Comparison of ENCODE assay signal across 10 cellular contexts in the genomic region with DNA sequence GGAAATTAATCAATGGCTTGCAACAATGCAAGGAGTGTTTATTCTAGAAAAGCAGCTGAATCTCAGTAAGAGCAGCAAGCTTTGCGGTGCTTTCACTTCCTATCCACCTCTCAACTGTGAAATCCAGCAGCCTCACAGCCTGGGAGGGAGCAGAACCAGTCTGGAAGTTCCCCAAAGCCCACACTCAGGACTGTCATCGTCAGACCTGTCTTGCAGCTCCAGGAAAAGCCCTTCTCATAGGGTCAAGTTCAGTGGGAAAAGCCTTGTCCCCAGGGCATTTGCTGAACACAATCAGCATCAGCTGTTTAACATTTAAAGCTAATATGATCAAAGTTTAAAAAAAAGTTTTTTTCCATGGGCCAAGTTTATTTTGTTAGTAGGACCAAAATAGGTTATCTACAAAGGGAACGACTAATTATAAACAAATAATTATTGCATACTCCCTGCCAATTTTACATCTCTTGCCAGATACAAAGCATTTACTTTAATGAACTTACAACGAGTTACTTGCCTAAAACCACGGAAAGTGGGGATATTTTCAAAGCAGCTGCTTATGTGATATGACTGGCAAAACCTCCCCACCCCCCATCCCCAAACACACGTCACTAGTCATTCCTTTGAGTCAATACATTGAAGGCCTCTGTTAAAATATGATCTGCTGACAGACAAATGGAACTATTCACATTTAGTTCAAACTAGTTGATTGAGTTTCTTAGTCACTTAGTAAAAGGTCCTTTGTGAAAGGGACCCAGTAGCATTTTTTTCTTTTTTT. TPM values are rescaled to one million over a fixed set of nuclear protein-coding genes. Genes with fewer than 3 reads are reported as not detected.
A peak's percentile ranks its signal among the peaks of the same experiment; 100 is the strongest.
DNase-seq lines count a peak whose midpoint lies in the region; ATAC-seq, FAIRE-seq and TF ChIP-seq lines count a peak whose summit lies in the region.
"Had no signal": no experiment of that assay in that cellular context is flagged by ENCODE, and none has a peak within 500 bp of the region (broad histone marks: within the 10 kb centered on the region; RNA-seq: fewer than 3 reads in every experiment).

No MANE protein-coding gene starts in this region.

- ATAC-seq in GM21447 (IDR thresholded peaks at IDR 0.05; ENCODE audit: unreplicated experiment) = peak; percentile 84
- peak; percentile 70 for ATAC-seq in HG03175 (IDR thresholded peaks at IDR 0.05; ENCODE audit: unreplicated experiment)
- ATAC-seq in GM19455 (IDR thresholded peaks at IDR 0.05; ENCODE audit: unreplicated experiment) = no peak

- no peaks in the 10 kb centered on the region for H3K27me3 ChIP-seq in colonic mucosa

- H3K9ac ChIP-seq in colonic mucosa (ENCODE audit: low read depth in 2 of 2, low read length in 2 of 2) = no peak overlapping the region

- no peaks in the 10 kb centered on the region for H3K9me3 ChIP-seq in colonic mucosa

- intact Hi-C loops in colonic mucosa (cut with DNase I) = no loop called here

- peak; percentile 94 for FAIRE-seq in D721Med (lab: Jason Lieb, UNC)

- no peaks in the 10 kb centered on the region for H3K36me3 ChIP-seq in colonic mucosa

- no peaks in the 10 kb centered on the region for H3K4me1 ChIP-seq in colonic mucosa

- no peak overlapping the region for H3K27ac ChIP-seq in colonic mucosa

- no peak for TF ChIP-seq CTCF in D721Med (IDR thresholded peaks at IDR 0.05; ENCODE audit: insufficient read depth, missing control alignments)
- no peak for TF ChIP-seq CTCF in colonic mucosa (IDR thresholded peaks at IDR 0.05)

- no peak overlapping the region for H3K4me3 ChIP-seq in colonic mucosa

- DNase-seq in D721Med (ENCODE audit: insufficient read length, low spot score) (no peak), colonic mucosa (peak; percentile 11), DMS79 (lab: John Stamatoyannopoulos, UW) (no peak), A172 (ENCODE audit: low spot score) (no peak), NCI-H226 (no peak)
- DNase-seq: NCI-H1694 had no signal

RNA-seq across cellular contexts. Expression of gene PARD6G, which starts 36.8 kb away (rescaled TPM):
- 1 to 10 TPM; 1.0 to 1.2 TPM for total RNA-seq in colonic mucosa
- total RNA-seq in A172 (2014; rRNA removed; shearing (Covaris generic)) = 4.8 and 8.8 TPM in 2 replicates
- total RNA-seq: B cell had no signal
